In genomic region chr13:109779876-109780516, GRCh38 we compare ENCODE assay signal across 9 cellular contexts. TPM values are rescaled to one million over a fixed set of nuclear protein-coding genes. Genes with fewer than 3 reads are reported as not detected.
DNase-seq lines count a peak whose midpoint lies in the region; TF ChIP-seq lines count a peak whose summit lies in the region.
"Had no signal": no experiment of that assay in that cellular context is flagged by ENCODE, and none has a peak within 500 bp of the region (broad histone marks: within the 10 kb centered on the region; RNA-seq: fewer than 3 reads in every experiment).

No MANE protein-coding gene starts in this region.

- H3K9me3 ChIP-seq in BE2C (no peaks in the 10 kb centered on the region), neural cell (ENCODE audit: low read length) (no peaks in the 10 kb centered on the region), SJCRH30 (replicated peaks) (no peaks in the 10 kb centered on the region)

- H4K20me1 ChIP-seq in neural cell (ENCODE audit: insufficient read depth): no peaks in the 10 kb centered on the region

- no peaks in the 10 kb centered on the region for H3K9me2 ChIP-seq in neural cell (ENCODE audit: insufficient read depth, low read length)

- peak overlapping the region; percentile 48 for H3K9ac ChIP-seq in neural cell (ENCODE audit: low read length)

- H3F3A ChIP-seq in neural cell (ENCODE audit: insufficient read depth, low read length, poor library complexity, severe bottlenecking): no peaks in the 10 kb centered on the region

- H3K27ac Mint-ChIP-seq in IgD-negative memory B cell (peak overlapping the region in 2 of 3 donors; percentile 10 to 35), chondrocyte (ENCODE audit: unreplicated experiment) (peak overlapping the region; percentile 76)
- H3K27ac Mint-ChIP-seq: activated T-helper 1 cell treated with anti-CD3 and anti-CD28 coated beads, Interleukin-12 subunit alpha, Interleukin-12 subunit beta, Interleukin-2, Interleukin-4 antibody, amounts not matched to agents 30 ng/mL and 10 ng/mL and 1 ng/mL, durations not matched to agents 14 hours and 24 hours and 36 hours had no signal

- H3K4me1 Mint-ChIP-seq in IgD-negative memory B cell (peaks cover 7 to 20% (median 10%) of the 10 kb centered on the region in 3 donors), chondrocyte (ENCODE audit: low read depth) (peaks cover 72% of the 10 kb centered on the region)

- peak overlapping the region; percentile 66 for H3K4me2 ChIP-seq in neural cell (ENCODE audit: low read length)

- TF ChIP-seq EP300 in neural cell (conservative IDR thresholded peaks at IDR 0.05; ENCODE audit: poor library complexity, severe bottlenecking): no peak

- DNase-seq in BE2C (peak; percentile 37), chondrocyte (ENCODE audit: low spot score) (no peak), NCI-H1105 treated with DMSO at 0.1 percent for 48 hours (lab: John Stamatoyannopoulos, UW) (no peak), UCSD-AML1 (lab: John Stamatoyannopoulos, UW; ENCODE audit: unreplicated experiment) (no peak), dedifferentiated amniotic fluid mesenchymal stem cell (ENCODE audit: extremely low spot score) (no peak), SJCRH30 (no peak)

- peaks cover 64% of the 10 kb centered on the region for H3K79me2 ChIP-seq in neural cell (replicated peaks; ENCODE audit: insufficient read depth, low read length)

- peak overlapping the region; percentile 4 for H3K27ac ChIP-seq in neural cell (ENCODE audit: low read length)
- H3K27ac ChIP-seq in SJCRH30: no peak overlapping the region

- H3K27me3 Mint-ChIP-seq in IgD-negative memory B cell (no peaks in the 10 kb centered on the region), chondrocyte (ENCODE audit: low read depth) (no peaks in the 10 kb centered on the region)

- H3K4me3 Mint-ChIP-seq in IgD-negative memory B cell (peak overlapping the region in 1 of 4 donors; percentile 42), chondrocyte (ENCODE audit: unreplicated experiment) (peak overlapping the region; percentile 82)

- TF ChIP-seq CTCF in BE2C (IDR thresholded peaks at IDR 0.05; ENCODE audit: low read depth, low read length): no peak
- TF ChIP-seq CTCF in chondrocyte (IDR thresholded peaks at IDR 0.05): no peak
- TF ChIP-seq CTCF in neural cell (IDR thresholded peaks at IDR 0.05; ENCODE audit: poor library complexity, severe bottlenecking): no peak

- peaks cover 1% of the 10 kb centered on the region for H3K36me3 Mint-ChIP-seq in IgD-negative memory B cell
- H3K36me3 Mint-ChIP-seq in chondrocyte (ENCODE audit: low read depth): peaks cover 17% of the 10 kb centered on the region

- H3K36me3 ChIP-seq in BE2C (peaks cover 14% of the 10 kb centered on the region), neural cell (ENCODE audit: insufficient read depth, low read length) (peaks cover 3% of the 10 kb centered on the region), SJCRH30 (no peaks in the 10 kb centered on the region)

- H3K27me3 ChIP-seq in BE2C (peaks cover 27% of the 10 kb centered on the region), neural cell (ENCODE audit: insufficient read depth, low read depth, low read length) (no peaks in the 10 kb centered on the region), SJCRH30 (no peaks in the 10 kb centered on the region)

- peak overlapping the region; percentile 87 for H3K4me3 ChIP-seq in BE2C (ENCODE audit: low read depth, low read length)
- H3K4me3 ChIP-seq in neural cell (ENCODE audit: low read length): peak overlapping the region; percentile 65
- no peak overlapping the region for H3K4me3 ChIP-seq in SJCRH30

- TF ChIP-seq RAD21 in neural cell (conservative IDR thresholded peaks at IDR 0.05): no peak

- H2AFZ ChIP-seq in neural cell (ENCODE audit: low read depth, low read length): no peak overlapping the region

- no peaks in the 10 kb centered on the region; the same call in 1 of the 2 replicates for H3K4me1 ChIP-seq in BE2C
- no peaks in the 10 kb centered on the region for H3K4me1 ChIP-seq in SJCRH30

- no peaks in the 10 kb centered on the region for H3K9me3 Mint-ChIP-seq in IgD-negative memory B cell
- no peaks in the 10 kb centered on the region for H3K9me3 Mint-ChIP-seq in chondrocyte (ENCODE audit: low read depth)
- H3K9me3 Mint-ChIP-seq: activated T-helper 1 cell treated with anti-CD3 and anti-CD28 coated beads, Interleukin-12 subunit alpha, Interleukin-12 subunit beta, Interleukin-2, Interleukin-4 antibody, amounts not matched to agents 30 ng/mL and 10 ng/mL and 1 ng/mL, durations not matched to agents 14 hours and 24 hours and 36 hours had no signal

TF ChIP-seq in neural cell, 6 proteins besides CTCF, POLR2A, EP300 and RAD21:
- TF ChIP-seq TAF1 (IDR thresholded peaks at IDR 0.05; ENCODE audit: low read depth): no peak
- no peak for TF ChIP-seq EZH2 (IDR thresholded peaks at IDR 0.05; ENCODE audit: borderline replicate concordance, insufficient read depth, low read length, poor library complexity, severe bottlenecking)
- TF ChIP-seq MXI1 (conservative IDR thresholded peaks at IDR 0.05; ENCODE audit: poor library complexity, severe bottlenecking): no peak
- no peak for TF ChIP-seq SMC3 (conservative IDR thresholded peaks at IDR 0.05; ENCODE audit: poor library complexity)
- no peak for TF ChIP-seq POLR2AphosphoS5 (IDR thresholded peaks at IDR 0.05)
- TF ChIP-seq, protein P1, sequence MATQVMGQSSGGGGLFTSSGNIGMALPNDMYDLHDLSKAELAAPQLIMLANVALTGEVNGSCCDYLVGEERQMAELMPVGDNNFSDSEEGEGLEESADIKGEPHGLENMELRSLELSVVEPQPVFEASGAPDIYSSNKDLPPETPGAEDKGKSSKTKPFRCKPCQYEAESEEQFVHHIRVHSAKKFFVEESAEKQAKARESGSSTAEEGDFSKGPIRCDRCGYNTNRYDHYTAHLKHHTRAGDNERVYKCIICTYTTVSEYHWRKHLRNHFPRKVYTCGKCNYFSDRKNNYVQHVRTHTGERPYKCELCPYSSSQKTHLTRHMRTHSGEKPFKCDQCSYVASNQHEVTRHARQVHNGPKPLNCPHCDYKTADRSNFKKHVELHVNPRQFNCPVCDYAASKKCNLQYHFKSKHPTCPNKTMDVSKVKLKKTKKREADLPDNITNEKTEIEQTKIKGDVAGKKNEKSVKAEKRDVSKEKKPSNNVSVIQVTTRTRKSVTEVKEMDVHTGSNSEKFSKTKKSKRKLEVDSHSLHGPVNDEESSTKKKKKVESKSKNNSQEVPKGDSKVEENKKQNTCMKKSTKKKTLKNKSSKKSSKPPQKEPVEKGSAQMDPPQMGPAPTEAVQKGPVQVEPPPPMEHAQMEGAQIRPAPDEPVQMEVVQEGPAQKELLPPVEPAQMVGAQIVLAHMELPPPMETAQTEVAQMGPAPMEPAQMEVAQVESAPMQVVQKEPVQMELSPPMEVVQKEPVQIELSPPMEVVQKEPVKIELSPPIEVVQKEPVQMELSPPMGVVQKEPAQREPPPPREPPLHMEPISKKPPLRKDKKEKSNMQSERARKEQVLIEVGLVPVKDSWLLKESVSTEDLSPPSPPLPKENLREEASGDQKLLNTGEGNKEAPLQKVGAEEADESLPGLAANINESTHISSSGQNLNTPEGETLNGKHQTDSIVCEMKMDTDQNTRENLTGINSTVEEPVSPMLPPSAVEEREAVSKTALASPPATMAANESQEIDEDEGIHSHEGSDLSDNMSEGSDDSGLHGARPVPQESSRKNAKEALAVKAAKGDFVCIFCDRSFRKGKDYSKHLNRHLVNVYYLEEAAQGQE (IDR thresholded peaks at IDR 0.05; ENCODE audit: borderline replicate concordance): no peak

RNA-seq across cellular contexts. Expression of gene IRS2, which starts 6.4 kb away (rescaled TPM):
- 28.7 TPM for polyA plus RNA-seq in BE2C (2012; ENCODE audit: insufficient read depth, insufficient read length, low read depth)
- 1.5 TPM for polyA plus RNA-seq in IgD-negative memory B cell
- total RNA-seq in chondrocyte: 25.8 to 43.5 TPM (median 42.9 TPM) in 3 replicates
- 5.8 and 7.1 TPM in 2 replicates for polyA plus RNA-seq in neural cell
- 13.8 and 15.6 TPM in 2 replicates for polyA minus RNA-seq in neural cell
- 2.2 TPM in 2 replicates for total RNA-seq in SJCRH30 (2014; rRNA removed; shearing (Covaris generic))
